In genomic region chr3:63047068-63047467, GRCh38 we compare ENCODE assay signal across 21 cellular contexts.
A peak's percentile ranks its signal among the peaks of the same experiment; 100 is the strongest.
DNase-seq lines count a peak whose midpoint lies in the region; ATAC-seq and TF ChIP-seq lines count a peak whose summit lies in the region.
"Had no signal": no experiment of that assay in that cellular context is flagged by ENCODE, and none has a peak within 500 bp of the region (broad histone marks: within the 10 kb centered on the region; RNA-seq: fewer than 3 reads in every experiment).

No MANE protein-coding gene starts in this region.

- H3K79me2 ChIP-seq in DOHH2 (ENCODE audit: control insufficient read depth, low read length) (no peaks in the 10 kb centered on the region), GM23338 (replicated peaks; ENCODE audit: insufficient read depth) (no peaks in the 10 kb centered on the region), OCI-LY7 (ENCODE audit: insufficient read depth, low read depth, low read length) (no peaks in the 10 kb centered on the region)

- H3K4me3 Mint-ChIP-seq in GM23338 = no peak overlapping the region
- H3K4me3 Mint-ChIP-seq: stimulated activated naive CD8-positive, alpha-beta T cell treated with anti-CD3 and anti-CD28 coated beads, Interleukin-15, amount 100 ng/mL, for 72 hours had no signal

- H3K27ac Mint-ChIP-seq in GM23338 = no peak overlapping the region
- H3K27ac Mint-ChIP-seq: stimulated activated naive CD8-positive, alpha-beta T cell treated with anti-CD3 and anti-CD28 coated beads, Interleukin-15, amount 100 ng/mL, for 72 hours had no signal

- POLR2A ChIA-PET in OCI-LY7 (lab: Charles Lee) = no interaction called here

- H3K4me1 ChIP-seq in DOHH2 (ENCODE audit: control insufficient read depth, low read length) = peaks cover 14% of the 10 kb centered on the region
- peaks cover 19% of the 10 kb centered on the region for H3K4me1 ChIP-seq in GM23338 (ENCODE audit: insufficient read depth)
- peaks cover 10% of the 10 kb centered on the region for H3K4me1 ChIP-seq in OCI-LY7 (ENCODE audit: insufficient read depth, low read length, poor library complexity, severe bottlenecking)

- H3F3A ChIP-seq in DOHH2 (ENCODE audit: control insufficient read depth, insufficient read depth) = no peaks in the 10 kb centered on the region
- H3F3A ChIP-seq in GM23338 (replicated peaks; ENCODE audit: low read depth) = no peaks in the 10 kb centered on the region

- peaks cover 23% of the 10 kb centered on the region for H3K4me1 Mint-ChIP-seq in GM23338
- H3K4me1 Mint-ChIP-seq: stimulated activated naive CD8-positive, alpha-beta T cell treated with anti-CD3 and anti-CD28 coated beads, Interleukin-15, amount 100 ng/mL, for 72 hours had no signal

- H4K20me1 ChIP-seq in DOHH2 (ENCODE audit: control insufficient read depth, insufficient read depth, low read depth, low read length) = no peaks in the 10 kb centered on the region
- no peaks in the 10 kb centered on the region for H4K20me1 ChIP-seq in GM23338 (replicated peaks; ENCODE audit: insufficient read depth)
- no peaks in the 10 kb centered on the region for H4K20me1 ChIP-seq in OCI-LY7 (ENCODE audit: insufficient read depth, low read length)

- H3K4me3 ChIP-seq in DOHH2 (ENCODE audit: low read length) = peak overlapping the region; percentile 30
- H3K4me3 ChIP-seq in GM23338 = no peak overlapping the region
- no peak overlapping the region for H3K4me3 ChIP-seq in OCI-LY7 (ENCODE audit: low read depth, low read length, poor library complexity, severe bottlenecking)
- no peak overlapping the region for H3K4me3 ChIP-seq in brain microvascular endothelial cell (ENCODE audit: low read depth, low read length)
- H3K4me3 ChIP-seq: lung, skin epidermis had no signal

- BruUV-seq in OCI-LY7 (replicated peaks; lab: Mats Ljungman, UMichigan) = no TSS peak

- in situ Hi-C loops in brain microvascular endothelial cell (cut with HindIII; ENCODE audit: low pct_ligation_motif_present, low sequenced_read_pairs) = no loop called here

- H3K27ac ChIP-seq in DOHH2 (ENCODE audit: low read depth, low read length) = no peak overlapping the region
- H3K27ac ChIP-seq in GM23338 (ENCODE audit: low read depth) = no peak overlapping the region
- no peak overlapping the region for H3K27ac ChIP-seq in OCI-LY7 (ENCODE audit: low read depth, low read length, poor library complexity, severe bottlenecking)
- no peak overlapping the region for H3K27ac ChIP-seq in brain microvascular endothelial cell
- H3K27ac ChIP-seq: HL-60, neutrophil, skin epidermis had no signal

- no peaks in the 10 kb centered on the region for H3K9me2 ChIP-seq in DOHH2 (replicated peaks; ENCODE audit: control insufficient read depth, low read length)
- no peaks in the 10 kb centered on the region for H3K9me2 ChIP-seq in GM23338 (ENCODE audit: insufficient read depth)
- H3K9me2 ChIP-seq in OCI-LY7 (ENCODE audit: insufficient read depth, low read length) = no peaks in the 10 kb centered on the region

- TF ChIP-seq CTCF in DOHH2 (IDR thresholded peaks at IDR 0.05; ENCODE audit: low read depth, low read length, poor library complexity, severe bottlenecking) = no peak
- TF ChIP-seq CTCF in GM23338 (conservative IDR thresholded peaks at IDR 0.05; ENCODE audit: low read depth in 2 of 2) = no peak
- TF ChIP-seq CTCF in OCI-LY7 (conservative IDR thresholded peaks at IDR 0.05; ENCODE audit: low read length) = no peak
- no peak for TF ChIP-seq CTCF in brain microvascular endothelial cell (IDR thresholded peaks at IDR 0.05; ENCODE audit: low read depth, low read length, missing control alignments)

- H3K27me3 ChIP-seq in DOHH2 (ENCODE audit: control insufficient read depth, low read length) (no peaks in the 10 kb centered on the region), GM23338 (ENCODE audit: insufficient read depth) (no peaks in the 10 kb centered on the region), brain microvascular endothelial cell (replicated peaks) (no peaks in the 10 kb centered on the region)
- H3K27me3 ChIP-seq: neutrophil had no signal

- DNase-seq in GM23338 (ENCODE audit: low spot score) = peak; percentile 37
- DNase-seq in OCI-LY7 (ENCODE audit: low spot score) = peak; percentile 53
- peak; percentile 5 for DNase-seq in left kidney (ENCODE audit: low read depth, low spot score)
- no peak for DNase-seq in brain microvascular endothelial cell
- DNase-seq in activated CD4-positive, alpha-beta T cell treated with anti-CD3 and anti-CD28 coated beads for 4 hours = no peak
- DNase-seq: activated CD8-positive, alpha-beta memory T cell treated with anti-CD3 and anti-CD28 coated beads, Interleukin-2, amount 50 U/mL, for 4 hours; activated effector memory CD4-positive, alpha-beta T cell treated with anti-CD3 and anti-CD28 coated beads, Interleukin-2, amount 50 U/mL, for 16 hours; dermis blood vessel endothelial cell; NCI-H1694; NCI-H446; Right ventricle myocardium superior; stimulated activated CD4-positive, alpha-beta T cell treated with anti-CD3 and anti-CD28 coated beads, Interleukin-4, amount 100 ng/mL, for 1 hour; stimulated activated naive CD8-positive, alpha-beta T cell treated with anti-CD3 and anti-CD28 coated beads, Interleukin-15, amount 100 ng/mL, for 72 hours; T-helper 1 cell; trophoblast cell had no signal

- intact Hi-C loops in OCI-LY7 (cut with micrococcal nuclease; ENCODE audit: unreplicated experiment) = no loop called here

- H3K36me3 ChIP-seq in DOHH2 (ENCODE audit: control insufficient read depth, low read length) (no peaks in the 10 kb centered on the region), GM23338 (ENCODE audit: insufficient read depth) (no peaks in the 10 kb centered on the region), OCI-LY7 (ENCODE audit: insufficient read depth, low read length) (no peaks in the 10 kb centered on the region), brain microvascular endothelial cell (replicated peaks) (no peaks in the 10 kb centered on the region)
- H3K36me3 ChIP-seq: neutrophil had no signal

- peaks cover 8% of the 10 kb centered on the region for H3K36me3 Mint-ChIP-seq in GM23338 (ENCODE audit: low read depth)

- H3K9me3 ChIP-seq in DOHH2 (ENCODE audit: control insufficient read depth, insufficient read depth, low read length) = no peaks in the 10 kb centered on the region
- H3K9me3 ChIP-seq in OCI-LY7 (ENCODE audit: low read length) = no peaks in the 10 kb centered on the region
- H3K9me3 ChIP-seq: neutrophil had no signal

- peak overlapping the region; percentile 43 for H3K4me2 ChIP-seq in DOHH2 (ENCODE audit: low read length)
- 0 out of 2 replicates have a peak overlapping the region, but pooled peaks have one; percentile 21 for H3K4me2 ChIP-seq in GM23338
- peak overlapping the region; percentile 35 for H3K4me2 ChIP-seq in OCI-LY7 (ENCODE audit: low read length)

- H2AFZ ChIP-seq in GM23338 = no peak overlapping the region
- no peak overlapping the region for H2AFZ ChIP-seq in OCI-LY7 (ENCODE audit: low read length)

- CTCF ChIA-PET in OCI-LY7 (lab: Charles Lee; ENCODE audit: unreplicated experiment) = no interaction called here

- no peaks in the 10 kb centered on the region for H3K27me3 Mint-ChIP-seq in GM23338 (ENCODE audit: insufficient read depth, low read depth, poor library complexity)
- H3K27me3 Mint-ChIP-seq: stimulated activated naive CD8-positive, alpha-beta T cell treated with anti-CD3 and anti-CD28 coated beads, Interleukin-15, amount 100 ng/mL, for 72 hours had no signal

- H3K9me3 Mint-ChIP-seq in GM23338 = peaks cover 2% of the 10 kb centered on the region; the same call in 1 of the 3 replicates

- ATAC-seq in GM23338 (peak; percentile 78), HG03175 (IDR thresholded peaks at IDR 0.05; ENCODE audit: unreplicated experiment) (no peak)
- ATAC-seq: stimulated activated naive CD8-positive, alpha-beta T cell treated with anti-CD3 and anti-CD28 coated beads, Interleukin-15, amount 100 ng/mL, for 72 hours had no signal

TF ChIP-seq in GM23338, 12 proteins besides CTCF, POLR2A, EP300 and RAD21 (continues in another document):
- TF ChIP-seq EZH2phosphoT487 (IDR thresholded peaks at IDR 0.05; ENCODE audit: unreplicated experiment) = no peak
- TF ChIP-seq POLR2AphosphoS5 (IDR thresholded peaks at IDR 0.05; ENCODE audit: low read depth) = no peak
- no peak for TF ChIP-seq ETS1 (IDR thresholded peaks at IDR 0.05)
- TF ChIP-seq REST (IDR thresholded peaks at IDR 0.05; ENCODE audit: unreplicated experiment) = no peak
- TF ChIP-seq CREB1 (CRISPR knock-in tag; IDR thresholded peaks at IDR 0.05; ENCODE audit: low read depth) = no peak
- TF ChIP-seq NANOG (IDR thresholded peaks at IDR 0.05; ENCODE audit: borderline replicate concordance) = no peak
- TF ChIP-seq ZNF331 (CRISPR knock-in tag; IDR thresholded peaks at IDR 0.05; ENCODE audit: low read depth) = no peak

Comparison
In these comparisons a context has a peak if more than half of its experiments do, and no peak if none do; other contexts are left out.
1. DNase-seq: peak in GM23338 (single experiment), OCI-LY7 (single experiment) and left kidney (single experiment); none in brain microvascular endothelial cell (single experiment) and activated CD4-positive, alpha-beta T cell treated with anti-CD3 and anti-CD28 coated beads for 4 hours (0 of 2).
2. Peak in every context shown above with its lines, with median percentiles within 50 percentile points of each other: H3K4me2 ChIP-seq.